Comparison of ENCODE assay signal across 1 cellular context in genomic region chr21:46454634-46455390, GRCh38.
TF ChIP-seq lines count a peak whose summit lies in the region.

No MANE protein-coding gene starts in this region.

TF ChIP-seq in IMR-90, 13 proteins besides CTCF, POLR2A, EP300 and RAD21 (continued from another document):
- TF ChIP-seq MAZ (IDR thresholded peaks at IDR 0.05; ENCODE audit: borderline replicate concordance, low read depth, low read length) (no peak), RCOR1 (IDR thresholded peaks at IDR 0.05; ENCODE audit: insufficient replicate concordance, low read length) (no peak), FOS (IDR thresholded peaks at IDR 0.05; ENCODE audit: low read depth, low read length) (no peak), CEBPB (IDR thresholded peaks at IDR 0.05; ENCODE audit: low read depth, low read length) (no peak), SMC3 (IDR thresholded peaks at IDR 0.05; ENCODE audit: low read depth, low read length) (no peak), RFX5 (IDR thresholded peaks at IDR 0.05; ENCODE audit: low read depth, low read length) (no peak), BHLHE40 (IDR thresholded peaks at IDR 0.05; ENCODE audit: low read depth, low read length) (no peak), ELK1 (IDR thresholded peaks at IDR 0.05; ENCODE audit: borderline replicate concordance, low read depth, low read length) (no peak), NFE2L2 (IDR thresholded peaks at IDR 0.05; ENCODE audit: low read depth, low read length) (no peak), MAFK (IDR thresholded peaks at IDR 0.05; ENCODE audit: low read depth, low read length) (no peak), CHD1 (IDR thresholded peaks at IDR 0.05; ENCODE audit: low read depth, low read length) (no peak), MXI1 (IDR thresholded peaks at IDR 0.05; ENCODE audit: borderline replicate concordance, low read depth, low read length) (no peak)
